In the genomic region with DNA sequence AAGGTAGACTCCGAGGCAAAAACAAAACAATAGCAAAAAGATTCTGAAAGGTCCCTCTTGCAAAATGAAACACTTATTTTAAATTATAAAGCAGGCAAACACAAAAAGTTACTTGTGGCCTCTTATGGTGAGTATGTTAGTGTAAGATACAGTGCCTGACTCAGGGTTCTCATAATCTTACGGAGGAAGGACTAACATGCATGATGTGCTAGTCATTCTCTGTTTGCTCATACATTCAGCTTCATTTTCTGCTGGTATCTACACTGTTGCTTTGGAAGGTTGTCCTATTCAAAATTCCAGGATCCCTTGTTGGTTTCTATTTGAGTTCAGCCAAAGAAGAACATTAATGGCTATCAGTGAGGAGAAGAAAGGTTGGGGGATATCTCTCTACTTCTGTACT, we compare ENCODE assay signal across 30 cellular contexts.
"Had no signal": no experiment of that assay in that cellular context is flagged by ENCODE, and none has a peak within 500 bp of the region (broad histone marks: within the 10 kb centered on the region; RNA-seq: fewer than 3 reads in every experiment).

No MANE protein-coding gene starts in this region.

- H3K27ac Mint-ChIP-seq: activated naive CD4-positive, alpha-beta T cell treated with anti-CD3 and anti-CD28 coated beads, Interleukin-2, amount 10 ng/mL, durations not matched to agents 7 days and 5 days; effector memory CD8-positive, alpha-beta T cell; naive thymus-derived CD8-positive, alpha-beta T cell; T-helper 1 cell treated with Interleukin-12 subunit alpha and Interleukin-12 subunit beta and Interleukin-4 antibody, amounts not matched to agents 30 μg/mL and 1 μg/mL, for 36 hours had no signal

- H3K9me3 Mint-ChIP-seq: activated naive CD4-positive, alpha-beta T cell treated with anti-CD3 and anti-CD28 coated beads, Interleukin-2, amount 10 ng/mL, durations not matched to agents 7 days and 5 days; effector memory CD8-positive, alpha-beta T cell; neural crest cell; T-helper 1 cell treated with Interleukin-12 subunit alpha and Interleukin-12 subunit beta and Interleukin-4 antibody, amounts not matched to agents 30 μg/mL and 1 μg/mL, for 36 hours had no signal

- H3K36me3 ChIP-seq: lower lobe of right lung, sigmoid colon, transverse colon had no signal

- H3K4me1 Mint-ChIP-seq: activated naive CD4-positive, alpha-beta T cell treated with anti-CD3 and anti-CD28 coated beads, Interleukin-2, amount 10 ng/mL, durations not matched to agents 7 days and 5 days; naive thymus-derived CD8-positive, alpha-beta T cell; neural crest cell had no signal

- H3K4me1 ChIP-seq: lower lobe of right lung, parathyroid adenoma, psoas muscle, sigmoid colon, testis, transverse colon had no signal

- H3K36me3 Mint-ChIP-seq: activated naive CD4-positive, alpha-beta T cell treated with anti-CD3 and anti-CD28 coated beads, Interleukin-2, amount 10 ng/mL, durations not matched to agents 7 days and 5 days had no signal

- H3K9ac ChIP-seq: parathyroid adenoma had no signal

- H3K27me3 Mint-ChIP-seq: activated naive CD4-positive, alpha-beta T cell treated with anti-CD3 and anti-CD28 coated beads, Interleukin-2, amount 10 ng/mL, durations not matched to agents 7 days and 5 days; effector memory CD8-positive, alpha-beta T cell; naive thymus-derived CD8-positive, alpha-beta T cell had no signal

- H3K27me3 ChIP-seq: sigmoid colon, testis, transverse colon had no signal

- H3K4me3 ChIP-seq: coronary artery, lower lobe of right lung, psoas muscle, sigmoid colon, testis, transverse colon had no signal

- H3K79me2 ChIP-seq: parathyroid adenoma had no signal

- H3K27ac ChIP-seq: coronary artery, lower lobe of right lung, parathyroid adenoma, psoas muscle, sigmoid colon, testis, transverse colon, VCaP had no signal

- H2AFZ ChIP-seq: parathyroid adenoma had no signal

- H3K4me3 Mint-ChIP-seq: activated naive CD4-positive, alpha-beta T cell treated with anti-CD3 and anti-CD28 coated beads, Interleukin-2, amount 10 ng/mL, durations not matched to agents 7 days and 5 days; effector memory CD8-positive, alpha-beta T cell; naive thymus-derived CD8-positive, alpha-beta T cell; neural crest cell; T-helper 1 cell treated with Interleukin-12 subunit alpha and Interleukin-12 subunit beta and Interleukin-4 antibody, amounts not matched to agents 30 μg/mL and 1 μg/mL, for 36 hours had no signal

- H3K9me3 ChIP-seq: lower lobe of right lung, psoas muscle, sigmoid colon, testis, transverse colon had no signal

- FAIRE-seq: bronchial epithelial cell, frontal cortex, small intestine, TTC549 had no signal

- DNase-seq: activated CD4-positive, alpha-beta T cell treated with anti-CD3 and anti-CD28 coated beads for 48 hours; activated CD4-positive, alpha-beta T cell treated with anti-CD3 and anti-CD28 coated beads, Interleukin-2, amount 50 U/mL, for 48 hours; activated CD8-positive, alpha-beta memory T cell treated with anti-CD3 and anti-CD28 coated beads for 24 hours; activated gamma-delta T cell; activated naive CD4-positive, alpha-beta T cell treated with anti-CD3 and anti-CD28 coated beads, Interleukin-2, amount 10 ng/mL, durations not matched to agents 7 days and 5 days; effector memory CD8-positive, alpha-beta T cell; glutamatergic neuron; hippocampal formation; lower lobe of right lung; mesenchymal stem cell; naive thymus-derived CD8-positive, alpha-beta T cell; nucleus accumbens; psoas muscle; sigmoid colon; small intestine; stimulated activated CD4-positive, alpha-beta T cell treated with anti-CD3 and anti-CD28 coated beads, Interleukin-15, amount 100 ng/mL, for 24 hours; stimulated activated CD4-positive, alpha-beta T cell treated with anti-CD3 and anti-CD28 coated beads, Interleukin-2, amount 100 ng/mL, for 24 hours; stimulated activated naive CD4-positive, alpha-beta T cell; SW 1271; T-helper 9 cell; testis; transverse colon had no signal
